In genomic region chr2:31969178-31969577, GRCh38 we compare ENCODE assay signal across 19 cellular contexts. TPM values are rescaled to one million over a fixed set of nuclear protein-coding genes. Genes with fewer than 3 reads are reported as not detected.
DNase-seq lines count a peak whose midpoint lies in the region; ATAC-seq, FAIRE-seq and TF ChIP-seq lines count a peak whose summit lies in the region.
"Had no signal": no experiment of that assay in that cellular context is flagged by ENCODE, and none has a peak within 500 bp of the region (broad histone marks: within the 10 kb centered on the region; RNA-seq: fewer than 3 reads in every experiment).

No MANE protein-coding gene starts in this region.

- H3K4me2 ChIP-seq in K562 (ENCODE audit: insufficient read depth, low read length) (no peak overlapping the region), mesenchymal stem cell (ENCODE audit: low read length, poor library complexity, severe bottlenecking) (no peak overlapping the region)

- no peak for TF ChIP-seq POLR2A in K562 (conservative IDR thresholded peaks at IDR 0.05)
- TF ChIP-seq POLR2A in right lobe of liver (IDR thresholded peaks at IDR 0.05): no peak

- no peaks in the 10 kb centered on the region; the same call in 1 of the 2 replicates for H4K20me1 ChIP-seq in K562 (replicated peaks; ENCODE audit: control insufficient read depth, insufficient read depth, low read length)

- H2AFZ ChIP-seq in K562 (ENCODE audit: low read depth, low read length) (no peak overlapping the region), mesenchymal stem cell (ENCODE audit: low read depth, low read length) (no peak overlapping the region)
- H2AFZ ChIP-seq: GM23248 had no signal

- no peak overlapping the region for H4K91ac ChIP-seq in mesenchymal stem cell (ENCODE audit: low read length)

- no peaks in the 10 kb centered on the region for H3K9me1 ChIP-seq in K562 (ENCODE audit: control insufficient read depth, insufficient read depth, low read length)

- no peak overlapping the region for H3K18ac ChIP-seq in mesenchymal stem cell (ENCODE audit: low read depth in 1 of 2, low read length in 2 of 2)

- no peak overlapping the region for H2BK120ac ChIP-seq in mesenchymal stem cell (ENCODE audit: low read depth, low read length)

- H3K4me1 ChIP-seq in K562 (replicated peaks in 1 of 2; ENCODE audit: control insufficient read depth in 2 of 2, insufficient read depth in 2 of 2, low read length in 2 of 2) (no peaks in the 10 kb centered on the region), mesenchymal stem cell (ENCODE audit: control insufficient read depth, insufficient read depth, low read depth, low read length) (peaks cover 2% of the 10 kb centered on the region), right lobe of liver (peaks cover 0 to 4% (median 0%) of the 10 kb centered on the region in 4 donors)

- intact Hi-C loops in K562 (cut with micrococcal nuclease): no loop called here
- intact Hi-C loops in right lobe of liver (cut with DNase I): no loop called here

- H3K27ac ChIP-seq in K562 (ENCODE audit: extremely low read depth, low read depth, low read length): no peak overlapping the region
- no peak overlapping the region for H3K27ac ChIP-seq in mesenchymal stem cell (ENCODE audit: low read length, poor library complexity, severe bottlenecking)
- no peak overlapping the region for H3K27ac ChIP-seq in right lobe of liver
- H3K27ac ChIP-seq: GM23248 had no signal

- H3K9ac ChIP-seq in K562 (ENCODE audit: insufficient read depth in 1 of 2, low read depth in 2 of 2, low read length in 2 of 2): no peak overlapping the region
- no peak overlapping the region for H3K9ac ChIP-seq in mesenchymal stem cell (ENCODE audit: low read length)
- H3K9ac ChIP-seq: GM23248 had no signal

- H3K79me2 ChIP-seq in K562 (ENCODE audit: control insufficient read depth, insufficient read depth, low read length): peaks cover 84% of the 10 kb centered on the region

- H3K79me1 ChIP-seq in mesenchymal stem cell (replicated peaks; ENCODE audit: low read length, poor library complexity, severe bottlenecking): peaks cover 11% of the 10 kb centered on the region

- H3K4me3 ChIP-seq in K562 (no peak overlapping the region), mesenchymal stem cell (ENCODE audit: insufficient read depth in 1 of 2, low read depth in 1 of 2, low read length in 2 of 2) (no peak overlapping the region), right lobe of liver (no peak overlapping the region)
- H3K4me3 ChIP-seq: GM23248 had no signal

- no peak overlapping the region for H4K8ac ChIP-seq in mesenchymal stem cell (ENCODE audit: low read length)

- no TSS peak for BruUV-seq in K562 (replicated peaks; lab: Mats Ljungman, UMichigan)

- H2AK5ac ChIP-seq in mesenchymal stem cell (ENCODE audit: low read length, severe bottlenecking): no peak overlapping the region

- H3K36me3 ChIP-seq in K562 (ENCODE audit: control insufficient read depth, insufficient read depth, low read length) (peaks cover 3% of the 10 kb centered on the region; the same call in 1 of the 3 replicates), mesenchymal stem cell (ENCODE audit: control insufficient read depth in 1 of 2, insufficient read depth in 2 of 2, low read depth in 1 of 2, low read length in 2 of 2) (peaks cover under 1 to 4% of the 10 kb centered on the region in 2 experiments), right lobe of liver (no peaks in the 10 kb centered on the region)

- DNase-seq in K562 (ENCODE audit: extremely low read depth in 1 of 4, low spot score in 3 of 4) (no peak), mesenchymal stem cell (no peak), right lobe of liver (no peak), SHP77 (lab: John Stamatoyannopoulos, UW) (no peak)
- DNase-seq in activated CD4-positive, alpha-beta T cell treated with anti-CD3 and anti-CD28 coated beads for 4 hours: no peak
- DNase-seq: 8988T; C1 segment of cervical spinal cord; Calu3; CD4-positive, alpha-beta memory T cell; COR-L47; DMS53; DMS79 treated with DMSO at 0.1 percent for 48 hours; GM23248; H9; HFFc6 had no signal

- in situ Hi-C loops in K562 (cut with MboI): no loop called here

- H2BK15ac ChIP-seq in mesenchymal stem cell (ENCODE audit: low read depth, poor library complexity, severe bottlenecking): peak overlapping the region; percentile 69

- POLR2A ChIA-PET in K562 (lab: Yijun Ruan, JAX): no interaction called here

- ATAC-seq in K562: no peak
- ATAC-seq in GM19395 (IDR thresholded peaks at IDR 0.05; ENCODE audit: unreplicated experiment): no peak
- no peak for ATAC-seq in right lobe of liver
- ATAC-seq: HCT116 had no signal

- TF ChIP-seq EP300 in K562 (IDR thresholded peaks at IDR 0.05; ENCODE audit: low read length): no peak

- H2BK12ac ChIP-seq in mesenchymal stem cell (ENCODE audit: low read length in 2 of 2): no peak overlapping the region

- H3K14ac ChIP-seq in mesenchymal stem cell (ENCODE audit: low read length in 2 of 2): no peak overlapping the region

- no peak for TF ChIP-seq CTCF in K562 (IDR thresholded peaks at IDR 0.05 in 2 of 3, conservative IDR thresholded peaks at IDR 0.05 in 1 of 3; ENCODE audit: insufficient read depth in 2 of 3, low read depth in 1 of 3, low read length in 3 of 3)
- no peak for TF ChIP-seq CTCF in right lobe of liver (IDR thresholded peaks at IDR 0.05)

- FAIRE-seq in G401.6 (lab: Jason Lieb, UNC): peak; percentile 27
- no peak for FAIRE-seq in K562 (lab: Jason Lieb, UNC)
- FAIRE-seq: GM12892 had no signal

- CTCF ChIA-PET in K562 (lab: Yijun Ruan, JAX; ENCODE audit: low intra/inter-chr PET ratio): no interaction called here

- H2BK5ac ChIP-seq in mesenchymal stem cell (ENCODE audit: low read depth, low read length, poor library complexity, severe bottlenecking): no peak overlapping the region

- no peak overlapping the region for H3K4ac ChIP-seq in mesenchymal stem cell (ENCODE audit: low read depth in 1 of 2, low read length in 2 of 2)

- H3K23ac ChIP-seq in mesenchymal stem cell (ENCODE audit: low read length in 2 of 2): no peak overlapping the region

- TF ChIP-seq RAD21 in K562 (CRISPR knock-in tag; conservative IDR thresholded peaks at IDR 0.05 in 1 of 2, IDR thresholded peaks at IDR 0.05 in 1 of 2): no peak

- no peaks in the 10 kb centered on the region for H3K27me3 ChIP-seq in K562 (ENCODE audit: control insufficient read depth in 2 of 2, insufficient read depth in 2 of 2, low read length in 2 of 2)
- no peaks in the 10 kb centered on the region for H3K27me3 ChIP-seq in mesenchymal stem cell (ENCODE audit: control insufficient read depth in 1 of 2, insufficient read depth in 1 of 2, low read length in 2 of 2)
- no peaks in the 10 kb centered on the region for H3K27me3 ChIP-seq in right lobe of liver

- 95% methylated on average over 4 of the region's 4 CpGs for WGBS in K562 (ENCODE audit: insufficient coverage, low coverage, missing lambda C conversion rate)
- WGBS in mesenchymal stem cell: no CpG with 5 or more reads among the region's 4 CpGs
- WGBS in right lobe of liver (ENCODE audit: insufficient coverage, low coverage, low lambda C conversion rate, missing lambda C conversion rate): 78% methylated on average over 4 of the region's 4 CpGs

- H3K9me3 ChIP-seq in K562 (replicated peaks; ENCODE audit: control insufficient read depth, insufficient read depth, low read depth, low read length) (no peaks in the 10 kb centered on the region), mesenchymal stem cell (ENCODE audit: control insufficient read depth, low read length) (no peaks in the 10 kb centered on the region), right lobe of liver (no peaks in the 10 kb centered on the region)

TF ChIP-seq in K562, 482 proteins besides CTCF, POLR2A, EP300 and RAD21 (continues in another document):
- TF ChIP-seq PCBP2 (IDR thresholded peaks at IDR 0.05; ENCODE audit: low read depth, low read length, poor library complexity, severe bottlenecking) (no peak), ARNT (IDR thresholded peaks at IDR 0.05) (no peak), MAX (CRISPR knock-in tag; IDR thresholded peaks at IDR 0.05) (no peak), ZNF408 (CRISPR knock-in tag; IDR thresholded peaks at IDR 0.05; ENCODE audit: low read depth) (peak; percentile 89), SMC3 (conservative IDR thresholded peaks at IDR 0.05; ENCODE audit: insufficient read depth, low read depth, low read length) (no peak), ZNF707 (CRISPR knock-in tag; conservative IDR thresholded peaks at IDR 0.05) (peak; percentile 77), SIX5 (IDR thresholded peaks at IDR 0.05; ENCODE audit: borderline replicate concordance in 1 of 2, insufficient read depth in 1 of 2, low read depth in 1 of 2, low read length in 2 of 2) (no peak), ZNF140 (CRISPR knock-in tag; IDR thresholded peaks at IDR 0.05) (peak; percentile 87), TCF15 (CRISPR knock-in tag; IDR thresholded peaks at IDR 0.05) (peak; percentile 75; the same call in 1 of the 2 replicates), NFIX (CRISPR knock-in tag; IDR thresholded peaks at IDR 0.05; ENCODE audit: low read depth) (peak; percentile 66)

RNA-seq across cellular contexts. Expression of gene MEMO1, which starts 41.6 kb away (rescaled TPM):
- 58.5 and 60.1 TPM in 2 replicates for total RNA-seq in K562 (2011; cell fraction: chromatin; rRNA removed; ENCODE audit: low replicate concordance)
- total RNA-seq in K562 (2011; cell fraction: nucleolus; rRNA removed): 16.2 and 20.9 TPM in 2 replicates
- total RNA-seq in K562 (2011; cell fraction: nucleoplasm; rRNA removed): 34.3 and 66.6 TPM in 2 replicates
- total RNA-seq in K562 (2014; rRNA removed) (22.1 and 22.4 TPM in 2 replicates), K562 (2014; rRNA removed; fragmentation: Illumina TruSeq; extraction: Trizol) (59.7 and 65.2 TPM in 2 replicates), K562 (2015; rRNA removed; fragmentation: Illumina TruSeq; extraction: Trizol) (59.7 and 61.2 TPM in 2 replicates), K562 (2021) (50.8 and 56.7 TPM in 2 replicates), right lobe of liver (10 to 100 TPM; 19.6 to 28.0 (median 23.2) TPM)
- polyA plus RNA-seq in K562 (2011; rRNA removed) (45.5 and 80.9 TPM in 2 replicates), K562 (2014; fragmentation: Illumina TruSeq; extraction: Trizol) (60.0 and 62.4 TPM in 2 replicates), K562 (2014; fragmentation: Nextera tagmentation; extraction: Ambion mirVana) (10 to 100 TPM; 81.6 to 87.7 TPM), K562 (2014; rRNA removed) (46.0 and 59.1 TPM in 2 replicates)
- polyA plus RNA-seq in K562 (2011; cell fraction: cytosol; rRNA removed): 33.0 and 43.8 TPM in 2 replicates
- polyA plus RNA-seq in K562 (2011; cell fraction: nucleus; rRNA removed): 29.0 and 33.3 TPM in 2 replicates
- polyA plus RNA-seq in K562 (2012): 49.2 and 51.7 TPM in 2 replicates
- 59.7 and 82.3 TPM in 2 replicates for polyA minus RNA-seq in K562 (2011; rRNA and poly(A)+ RNA removed)
- polyA minus RNA-seq in K562 (2011; cell fraction: cytosol; rRNA and poly(A)+ RNA removed): 18.9 and 39.7 TPM in 2 replicates
- polyA minus RNA-seq in K562 (2011; cell fraction: nucleus; rRNA and poly(A)+ RNA removed): 25.3 and 38.3 TPM in 2 replicates
- polyA plus RNA-seq in mesenchymal stem cell (2013, experiment 1 of 2): 27.2 TPM
- 28.3 TPM for polyA plus RNA-seq in mesenchymal stem cell (2013, experiment 2 of 2)
